In genomic region chr19:1767464-1767933, GRCh38 we compare ENCODE assay signal across 8 cellular contexts. TPM values are rescaled to one million over a fixed set of nuclear protein-coding genes. Genes with fewer than 3 reads are reported as not detected.
A peak's percentile ranks its signal among the peaks of the same experiment; 100 is the strongest.
DNase-seq lines count a peak whose midpoint lies in the region; ATAC-seq, FAIRE-seq and TF ChIP-seq lines count a peak whose summit lies in the region.

No MANE protein-coding gene starts in this region.

- POLR2A ChIA-PET in OCI-LY7 (lab: Charles Lee), result no interaction called here

- H3K27me3 Mint-ChIP-seq in activated T-helper 17 cell treated with anti-CD3 and anti-CD28 coated beads, Interleukin-2, amount 50 U/mL, for 72 hours, result peaks cover 47% of the 10 kb centered on the region

- H3K4me3 Mint-ChIP-seq in activated T-helper 17 cell treated with anti-CD3 and anti-CD28 coated beads, Interleukin-2, amount 50 U/mL, for 72 hours, result no peak overlapping the region

- peaks cover 6% of the 10 kb centered on the region for H3K36me3 Mint-ChIP-seq in activated T-helper 17 cell treated with anti-CD3 and anti-CD28 coated beads, Interleukin-2, amount 50 U/mL, for 72 hours (ENCODE audit: low read depth)

- no TSS peak for BruUV-seq in OCI-LY7 (replicated peaks; lab: Mats Ljungman, UMichigan)

- FAIRE-seq in small intestine (lab: Jason Lieb, UNC), result no peak

- no peak overlapping the region for H2AFZ ChIP-seq in OCI-LY7 (ENCODE audit: low read length)

- H3K36me3 ChIP-seq in GM06990 (ENCODE audit: control insufficient read depth, insufficient read depth, low read length), result no peaks in the 10 kb centered on the region
- H3K36me3 ChIP-seq in OCI-LY7 (ENCODE audit: insufficient read depth, low read length), result no peaks in the 10 kb centered on the region
- no peaks in the 10 kb centered on the region for H3K36me3 ChIP-seq in small intestine (ENCODE audit: control insufficient read depth in 2 of 2, insufficient read depth in 2 of 2, low read length in 2 of 2)

- no peak overlapping the region for H3K4me3 ChIP-seq in GM06990 (replicated peaks; ENCODE audit: low read depth, low read length)
- no peak overlapping the region for H3K4me3 ChIP-seq in OCI-LY7 (ENCODE audit: low read depth, low read length, poor library complexity, severe bottlenecking)
- no peak overlapping the region for H3K4me3 ChIP-seq in small intestine (ENCODE audit: low read depth in 1 of 2, low read length in 2 of 2)

- no peak overlapping the region for H3K27ac Mint-ChIP-seq in activated T-helper 17 cell treated with anti-CD3 and anti-CD28 coated beads, Interleukin-2, amount 50 U/mL, for 72 hours

- peaks cover 12% of the 10 kb centered on the region for H3K9me3 ChIP-seq in OCI-LY7 (ENCODE audit: low read length)
- no peaks in the 10 kb centered on the region for H3K9me3 ChIP-seq in small intestine (ENCODE audit: control insufficient read depth, low read depth)

- DNase-seq in GM06990 (ENCODE audit: extremely low read depth, insufficient read length), result no peak
- DNase-seq in OCI-LY7 (ENCODE audit: low spot score), result peak; percentile 62
- DNase-seq in head of caudate nucleus, result peak in 36 of 42 donors; percentile 5 to 80 (median 47)
- peak; percentile 40 to 56 for DNase-seq in stimulated activated CD4-positive, alpha-beta T cell treated with anti-CD3 and anti-CD28 coated beads, Interleukin-15, amount 100 ng/mL, for 1 hour (ENCODE audit: low read depth in 1 of 2, low spot score in 1 of 2)
- DNase-seq in NOMO-1 treated with dmso at 0.1 percent for 144 hours (lab: John Stamatoyannopoulos, UW; ENCODE audit: unreplicated experiment), result no peak
- no peak for DNase-seq in small intestine

- peak; percentile 97 for TF ChIP-seq CTCF in GM06990 (IDR thresholded peaks at IDR 0.05; ENCODE audit: insufficient read depth, low read length, poor library complexity, severe bottlenecking)
- peak; percentile 91 for TF ChIP-seq CTCF in OCI-LY7 (conservative IDR thresholded peaks at IDR 0.05; ENCODE audit: low read length)

- ATAC-seq in activated T-helper 17 cell treated with anti-CD3 and anti-CD28 coated beads, Interleukin-2, amount 50 U/mL, for 72 hours (replicated peaks), result peak; percentile 53
- ATAC-seq in HG03342 (IDR thresholded peaks at IDR 0.05; ENCODE audit: unreplicated experiment), result no peak

- H3K4me1 Mint-ChIP-seq in activated T-helper 17 cell treated with anti-CD3 and anti-CD28 coated beads, Interleukin-2, amount 50 U/mL, for 72 hours, result no peaks in the 10 kb centered on the region

- 3 to 4% (median 4%) methylated on average over 17 to 21 of the region's 21 CpGs for WGBS in small intestine, 3 donors

- H3K27me3 ChIP-seq in GM06990 (replicated peaks; ENCODE audit: control insufficient read depth, insufficient read depth, low read length), result no peaks in the 10 kb centered on the region; the same call in 1 of the 2 replicates
- H3K27me3 ChIP-seq in small intestine (ENCODE audit: control insufficient read depth in 2 of 2, insufficient read depth in 2 of 2, low read length in 2 of 2), result peaks cover 17 to 56% of the 10 kb centered on the region in 2 donors

- CTCF ChIA-PET in OCI-LY7 (lab: Charles Lee; ENCODE audit: unreplicated experiment), result no interaction called here

- no peaks in the 10 kb centered on the region for H3K79me2 ChIP-seq in OCI-LY7 (ENCODE audit: insufficient read depth, low read depth, low read length)

- no peaks in the 10 kb centered on the region for H3K9me2 ChIP-seq in OCI-LY7 (ENCODE audit: insufficient read depth, low read length)

- H3K27ac ChIP-seq in OCI-LY7 (ENCODE audit: low read depth, low read length, poor library complexity, severe bottlenecking) (no peak overlapping the region), small intestine (ENCODE audit: low read depth in 1 of 2, low read length in 1 of 2) (no peak overlapping the region)

- peaks cover 6% of the 10 kb centered on the region for H3K9me3 Mint-ChIP-seq in activated T-helper 17 cell treated with anti-CD3 and anti-CD28 coated beads, Interleukin-2, amount 50 U/mL, for 72 hours

- H3K4me2 ChIP-seq in OCI-LY7 (ENCODE audit: low read length), result peak overlapping the region; percentile 19; the same call in 1 of the 2 replicates

- intact Hi-C loops in OCI-LY7 (cut with micrococcal nuclease; ENCODE audit: unreplicated experiment) (loop anchor here (1.0 kb wide), 3 partner anchors 95 to 221 kb away; partner anchors contain the start of gene UQCR11), head of caudate nucleus (cut with DNase I) (no loop called here)

- no peaks in the 10 kb centered on the region for H4K20me1 ChIP-seq in OCI-LY7 (ENCODE audit: insufficient read depth, low read length)

- H3K4me1 ChIP-seq in OCI-LY7 (ENCODE audit: insufficient read depth, low read length, poor library complexity, severe bottlenecking) (peaks cover 10% of the 10 kb centered on the region), small intestine (ENCODE audit: control insufficient read depth in 2 of 2, insufficient read depth in 1 of 2, low read depth in 1 of 2, low read length in 1 of 2) (no peaks in the 10 kb centered on the region)

RNA-seq across cellular contexts. Expression of gene ONECUT3, which starts 14.2 kb away (rescaled TPM):
- not detected in 2 replicates for total RNA-seq in OCI-LY7 (2014; rRNA removed; shearing (Covaris generic))
- not detected in 2 replicates for total RNA-seq in OCI-LY7 (2022)
- total RNA-seq in activated T-helper 17 cell treated with anti-CD3 and anti-CD28 coated beads, Interleukin-2, amount 50 U/mL, for 72 hours, result not detected
- polyA plus RNA-seq in small intestine, result under 1 TPM; under 0.01 to 0.22 (median 0.07) TPM

RNA-seq across cellular contexts. Expression of gene ATP8B3, which starts 44.6 kb away (rescaled TPM):
- total RNA-seq in OCI-LY7 (2014; rRNA removed; shearing (Covaris generic)), result 5.9 and 7.4 TPM in 2 replicates
- total RNA-seq in OCI-LY7 (2022), result 19.3 and 21.2 TPM in 2 replicates
- 10 to 100 TPM; 10.1 to 44.8 TPM for total RNA-seq in activated T-helper 17 cell treated with anti-CD3 and anti-CD28 coated beads, Interleukin-2, amount 50 U/mL, for 72 hours
- under 1 TPM in 2 of 3 donors, not detected in 1; 0.45 to 0.52 TPM for polyA plus RNA-seq in small intestine

Comparison
In these comparisons a context has a peak if more than half of its experiments do, and no peak if none do; other contexts are left out.
1. DNase-seq: peak in OCI-LY7 (single experiment), head of caudate nucleus (36 of 42) and stimulated activated CD4-positive, alpha-beta T cell treated with anti-CD3 and anti-CD28 coated beads, Interleukin-15, amount 100 ng/mL, for 1 hour (2 of 2); none in GM06990 (single experiment), NOMO-1 treated with dmso at 0.1 percent for 144 hours (single experiment) and small intestine (single experiment).